1 cellular context compared by ENCODE assay signal in the genomic region with DNA sequence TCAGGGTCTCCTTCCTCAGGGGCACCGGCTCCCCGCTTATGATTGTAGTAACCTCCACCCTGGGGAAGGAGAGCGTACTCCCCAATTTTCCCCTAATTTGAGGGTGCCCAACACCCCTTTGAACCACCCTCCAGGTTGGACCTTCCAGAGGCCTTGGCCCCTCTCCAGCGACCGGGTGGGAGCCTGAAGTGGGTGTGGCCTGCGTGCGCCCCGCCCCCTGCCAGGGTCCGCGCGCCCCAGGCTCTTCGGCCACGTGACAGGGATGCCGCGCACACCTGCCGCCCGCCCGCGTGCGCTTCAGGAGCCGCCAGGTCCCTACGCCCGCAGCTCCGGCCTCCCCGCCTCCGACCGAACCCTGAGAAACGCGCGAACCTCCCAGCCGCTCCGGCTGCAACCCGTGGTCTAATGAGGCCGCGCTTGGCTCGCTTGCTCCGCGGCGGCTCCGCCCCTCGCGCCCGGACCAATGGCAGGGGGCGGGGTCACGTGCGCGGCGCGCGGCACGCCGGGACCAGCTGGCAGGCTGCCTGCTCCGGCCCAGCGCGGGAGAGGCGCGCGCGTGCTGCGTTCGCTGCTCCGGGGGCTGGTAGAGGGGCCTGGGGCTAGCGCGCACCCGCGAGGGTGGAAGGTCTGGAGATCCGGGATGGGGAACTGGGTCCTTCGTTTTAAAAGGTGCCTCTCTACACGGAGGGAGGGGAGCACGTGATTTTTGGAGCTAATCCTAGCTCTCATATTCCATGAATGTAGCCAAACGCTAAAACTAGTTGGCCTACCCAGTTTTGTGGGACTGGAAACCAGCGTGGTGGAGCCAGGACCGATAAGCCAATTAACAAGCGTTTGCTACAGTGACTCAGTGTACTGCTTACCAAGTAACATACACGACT.
TF ChIP-seq lines count a peak whose summit lies in the region.

A gene (minus strand): TSS at position 404 of the 881 bp plus-strand sequence. CDS start 618 bp downstream, outside the sequence.

TF ChIP-seq in HepG2, 621 proteins besides CTCF, POLR2A, EP300 and RAD21 (continued from another document and continues in another):
- TF ChIP-seq, protein P1, sequence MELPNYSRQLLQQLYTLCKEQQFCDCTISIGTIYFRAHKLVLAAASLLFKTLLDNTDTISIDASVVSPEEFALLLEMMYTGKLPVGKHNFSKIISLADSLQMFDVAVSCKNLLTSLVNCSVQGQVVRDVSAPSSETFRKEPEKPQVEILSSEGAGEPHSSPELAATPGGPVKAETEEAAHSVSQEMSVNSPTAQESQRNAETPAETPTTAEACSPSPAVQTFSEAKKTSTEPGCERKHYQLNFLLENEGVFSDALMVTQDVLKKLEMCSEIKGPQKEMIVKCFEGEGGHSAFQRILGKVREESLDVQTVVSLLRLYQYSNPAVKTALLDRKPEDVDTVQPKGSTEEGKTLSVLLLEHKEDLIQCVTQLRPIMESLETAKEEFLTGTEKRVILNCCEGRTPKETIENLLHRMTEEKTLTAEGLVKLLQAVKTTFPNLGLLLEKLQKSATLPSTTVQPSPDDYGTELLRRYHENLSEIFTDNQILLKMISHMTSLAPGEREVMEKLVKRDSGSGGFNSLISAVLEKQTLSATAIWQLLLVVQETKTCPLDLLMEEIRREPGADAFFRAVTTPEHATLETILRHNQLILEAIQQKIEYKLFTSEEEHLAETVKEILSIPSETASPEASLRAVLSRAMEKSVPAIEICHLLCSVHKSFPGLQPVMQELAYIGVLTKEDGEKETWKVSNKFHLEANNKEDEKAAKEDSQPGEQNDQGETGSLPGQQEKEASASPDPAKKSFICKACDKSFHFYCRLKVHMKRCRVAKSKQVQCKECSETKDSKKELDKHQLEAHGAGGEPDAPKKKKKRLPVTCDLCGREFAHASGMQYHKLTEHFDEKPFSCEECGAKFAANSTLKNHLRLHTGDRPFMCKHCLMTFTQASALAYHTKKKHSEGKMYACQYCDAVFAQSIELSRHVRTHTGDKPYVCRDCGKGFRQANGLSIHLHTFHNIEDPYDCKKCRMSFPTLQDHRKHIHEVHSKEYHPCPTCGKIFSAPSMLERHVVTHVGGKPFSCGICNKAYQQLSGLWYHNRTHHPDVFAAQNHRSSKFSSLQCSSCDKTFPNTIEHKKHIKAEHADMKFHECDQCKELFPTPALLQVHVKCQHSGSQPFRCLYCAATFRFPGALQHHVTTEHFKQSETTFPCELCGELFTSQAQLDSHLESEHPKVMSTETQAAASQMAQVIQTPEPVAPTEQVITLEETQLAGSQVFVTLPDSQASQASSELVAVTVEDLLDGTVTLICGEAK (IDR thresholded peaks at IDR 0.05), result no peak
- TF ChIP-seq, protein P1 (CRISPR knock-in tag; IDR thresholded peaks at IDR 0.05), result peak; percentile 94
- TF ChIP-seq ZNF775 (CRISPR knock-in tag; IDR thresholded peaks at IDR 0.05; ENCODE audit: borderline replicate concordance) (no peak), TARDBP (CRISPR knock-in tag; IDR thresholded peaks at IDR 0.05) (peak; percentile 81), ZSCAN25 (CRISPR knock-in tag; IDR thresholded peaks at IDR 0.05) (peak; percentile 81), ZNF672 (CRISPR knock-in tag; IDR thresholded peaks at IDR 0.05) (peak; percentile 89; the same call in 1 of the 2 replicates), BHLHE40 (IDR thresholded peaks at IDR 0.05; ENCODE audit: low read length) (peak; percentile 99), ARNTL (CRISPR knock-in tag; IDR thresholded peaks at IDR 0.05) (peak; percentile 98), ZNF766 (CRISPR knock-in tag; IDR thresholded peaks at IDR 0.05; ENCODE audit: borderline replicate concordance) (peak; percentile 97), FOSL2 (CRISPR knock-in tag; IDR thresholded peaks at IDR 0.05) (peak; percentile 23; the same call in 1 of the 2 replicates), SIX1 (CRISPR knock-in tag; IDR thresholded peaks at IDR 0.05; ENCODE audit: borderline replicate concordance) (no peak), NPAS2 (CRISPR knock-in tag; IDR thresholded peaks at IDR 0.05; ENCODE audit: borderline replicate concordance) (no peak), ZNF790 (CRISPR knock-in tag; IDR thresholded peaks at IDR 0.05; ENCODE audit: borderline replicate concordance) (peak; percentile 94; the same call in 1 of the 2 replicates), ZSCAN30 (CRISPR knock-in tag; IDR thresholded peaks at IDR 0.05) (peak; percentile 91), KDM6A (CRISPR knock-in tag; IDR thresholded peaks at IDR 0.05; ENCODE audit: low read depth) (no peak), ZFP90 (CRISPR knock-in tag; IDR thresholded peaks at IDR 0.05; ENCODE audit: borderline replicate concordance) (peak; percentile 83; the same call in 1 of the 2 replicates), RFX5 (IDR thresholded peaks at IDR 0.05; ENCODE audit: low read depth, low read length) (no peak), CHD2 (IDR thresholded peaks at IDR 0.05; ENCODE audit: low read depth, low read length) (no peak), ZNF263 (CRISPR knock-in tag; IDR thresholded peaks at IDR 0.05) (peak; percentile 64; the same call in 1 of the 2 replicates), NR3C1 (CRISPR knock-in tag; IDR thresholded peaks at IDR 0.05) (no peak), RXRA (CRISPR knock-in tag; IDR thresholded peaks at IDR 0.05) (0 out of 2 replicates have a peak, but pooled peaks have one; percentile 41), TGIF2 (CRISPR knock-in tag; IDR thresholded peaks at IDR 0.05) (peak; percentile 70; the same call in 1 of the 2 replicates), HNRNPLL (IDR thresholded peaks at IDR 0.05; ENCODE audit: low read depth, low read length, poor library complexity, severe bottlenecking) (peak; percentile 62), RFXANK (CRISPR knock-in tag; IDR thresholded peaks at IDR 0.05) (no peak), ZBTB20 (CRISPR knock-in tag; IDR thresholded peaks at IDR 0.05; ENCODE audit: borderline replicate concordance, low read depth) (peak; percentile 64; the same call in 1 of the 2 replicates), MAF1 (CRISPR knock-in tag; IDR thresholded peaks at IDR 0.05; ENCODE audit: borderline replicate concordance) (0 out of 2 replicates have a peak, but pooled peaks have one; percentile 38), THAP11 (CRISPR knock-in tag; IDR thresholded peaks at IDR 0.05) (peak; percentile 77), ZNF382 (CRISPR knock-in tag; IDR thresholded peaks at IDR 0.05; ENCODE audit: borderline replicate concordance) (no peak)
- TF ChIP-seq, protein P2, sequence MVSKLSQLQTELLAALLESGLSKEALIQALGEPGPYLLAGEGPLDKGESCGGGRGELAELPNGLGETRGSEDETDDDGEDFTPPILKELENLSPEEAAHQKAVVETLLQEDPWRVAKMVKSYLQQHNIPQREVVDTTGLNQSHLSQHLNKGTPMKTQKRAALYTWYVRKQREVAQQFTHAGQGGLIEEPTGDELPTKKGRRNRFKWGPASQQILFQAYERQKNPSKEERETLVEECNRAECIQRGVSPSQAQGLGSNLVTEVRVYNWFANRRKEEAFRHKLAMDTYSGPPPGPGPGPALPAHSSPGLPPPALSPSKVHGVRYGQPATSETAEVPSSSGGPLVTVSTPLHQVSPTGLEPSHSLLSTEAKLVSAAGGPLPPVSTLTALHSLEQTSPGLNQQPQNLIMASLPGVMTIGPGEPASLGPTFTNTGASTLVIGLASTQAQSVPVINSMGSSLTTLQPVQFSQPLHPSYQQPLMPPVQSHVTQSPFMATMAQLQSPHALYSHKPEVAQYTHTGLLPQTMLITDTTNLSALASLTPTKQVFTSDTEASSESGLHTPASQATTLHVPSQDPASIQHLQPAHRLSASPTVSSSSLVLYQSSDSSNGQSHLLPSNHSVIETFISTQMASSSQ (IDR thresholded peaks at IDR 0.05; ENCODE audit: low read depth), result no peak
- TF ChIP-seq, protein P2 (CRISPR knock-in tag; IDR thresholded peaks at IDR 0.05; ENCODE audit: borderline replicate concordance), result peak; percentile 78
- TF ChIP-seq, protein P3, sequence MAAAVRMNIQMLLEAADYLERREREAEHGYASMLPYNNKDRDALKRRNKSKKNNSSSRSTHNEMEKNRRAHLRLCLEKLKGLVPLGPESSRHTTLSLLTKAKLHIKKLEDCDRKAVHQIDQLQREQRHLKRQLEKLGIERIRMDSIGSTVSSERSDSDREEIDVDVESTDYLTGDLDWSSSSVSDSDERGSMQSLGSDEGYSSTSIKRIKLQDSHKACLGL (CRISPR knock-in tag; IDR thresholded peaks at IDR 0.05), result peak; percentile 97
- TF ChIP-seq, protein P4, sequence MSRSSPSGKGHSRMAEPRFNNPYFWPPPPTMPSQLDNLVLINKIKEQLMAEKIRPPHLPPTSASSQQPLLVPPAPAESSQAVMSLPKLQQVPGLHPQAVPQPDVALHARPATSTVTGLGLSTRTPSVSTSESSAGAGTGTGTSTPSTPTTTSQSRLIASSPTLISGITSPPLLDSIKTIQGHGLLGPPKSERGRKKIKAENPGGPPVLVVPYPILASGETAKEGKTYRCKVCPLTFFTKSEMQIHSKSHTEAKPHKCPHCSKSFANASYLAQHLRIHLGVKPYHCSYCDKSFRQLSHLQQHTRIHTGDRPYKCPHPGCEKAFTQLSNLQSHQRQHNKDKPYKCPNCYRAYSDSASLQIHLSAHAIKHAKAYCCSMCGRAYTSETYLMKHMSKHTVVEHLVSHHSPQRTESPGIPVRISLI (CRISPR knock-in tag; IDR thresholded peaks at IDR 0.05; ENCODE audit: borderline replicate concordance), result no peak; the same call in 1 of the 2 replicates
- TF ChIP-seq, protein P5, sequence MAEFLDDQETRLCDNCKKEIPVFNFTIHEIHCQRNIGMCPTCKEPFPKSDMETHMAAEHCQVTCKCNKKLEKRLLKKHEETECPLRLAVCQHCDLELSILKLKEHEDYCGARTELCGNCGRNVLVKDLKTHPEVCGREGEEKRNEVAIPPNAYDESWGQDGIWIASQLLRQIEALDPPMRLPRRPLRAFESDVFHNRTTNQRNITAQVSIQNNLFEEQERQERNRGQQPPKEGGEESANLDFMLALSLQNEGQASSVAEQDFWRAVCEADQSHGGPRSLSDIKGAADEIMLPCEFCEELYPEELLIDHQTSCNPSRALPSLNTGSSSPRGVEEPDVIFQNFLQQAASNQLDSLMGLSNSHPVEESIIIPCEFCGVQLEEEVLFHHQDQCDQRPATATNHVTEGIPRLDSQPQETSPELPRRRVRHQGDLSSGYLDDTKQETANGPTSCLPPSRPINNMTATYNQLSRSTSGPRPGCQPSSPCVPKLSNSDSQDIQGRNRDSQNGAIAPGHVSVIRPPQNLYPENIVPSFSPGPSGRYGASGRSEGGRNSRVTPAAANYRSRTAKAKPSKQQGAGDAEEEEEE (CRISPR knock-in tag; IDR thresholded peaks at IDR 0.05; ENCODE audit: borderline replicate concordance), result no peak
- TF ChIP-seq, protein P6, sequence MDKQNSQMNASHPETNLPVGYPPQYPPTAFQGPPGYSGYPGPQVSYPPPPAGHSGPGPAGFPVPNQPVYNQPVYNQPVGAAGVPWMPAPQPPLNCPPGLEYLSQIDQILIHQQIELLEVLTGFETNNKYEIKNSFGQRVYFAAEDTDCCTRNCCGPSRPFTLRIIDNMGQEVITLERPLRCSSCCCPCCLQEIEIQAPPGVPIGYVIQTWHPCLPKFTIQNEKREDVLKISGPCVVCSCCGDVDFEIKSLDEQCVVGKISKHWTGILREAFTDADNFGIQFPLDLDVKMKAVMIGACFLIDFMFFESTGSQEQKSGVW (CRISPR knock-in tag; IDR thresholded peaks at IDR 0.05; ENCODE audit: borderline replicate concordance), result peak; percentile 30; the same call in 1 of the 2 replicates
- TF ChIP-seq, protein P7, sequence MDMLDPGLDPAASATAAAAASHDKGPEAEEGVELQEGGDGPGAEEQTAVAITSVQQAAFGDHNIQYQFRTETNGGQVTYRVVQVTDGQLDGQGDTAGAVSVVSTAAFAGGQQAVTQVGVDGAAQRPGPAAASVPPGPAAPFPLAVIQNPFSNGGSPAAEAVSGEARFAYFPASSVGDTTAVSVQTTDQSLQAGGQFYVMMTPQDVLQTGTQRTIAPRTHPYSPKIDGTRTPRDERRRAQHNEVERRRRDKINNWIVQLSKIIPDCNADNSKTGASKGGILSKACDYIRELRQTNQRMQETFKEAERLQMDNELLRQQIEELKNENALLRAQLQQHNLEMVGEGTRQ (IDR thresholded peaks at IDR 0.05; ENCODE audit: low read depth, low read length), result peak; percentile 82
- TF ChIP-seq, protein P7 (CRISPR knock-in tag; IDR thresholded peaks at IDR 0.05; ENCODE audit: borderline replicate concordance), result peak; percentile 81
